In the genomic region with DNA sequence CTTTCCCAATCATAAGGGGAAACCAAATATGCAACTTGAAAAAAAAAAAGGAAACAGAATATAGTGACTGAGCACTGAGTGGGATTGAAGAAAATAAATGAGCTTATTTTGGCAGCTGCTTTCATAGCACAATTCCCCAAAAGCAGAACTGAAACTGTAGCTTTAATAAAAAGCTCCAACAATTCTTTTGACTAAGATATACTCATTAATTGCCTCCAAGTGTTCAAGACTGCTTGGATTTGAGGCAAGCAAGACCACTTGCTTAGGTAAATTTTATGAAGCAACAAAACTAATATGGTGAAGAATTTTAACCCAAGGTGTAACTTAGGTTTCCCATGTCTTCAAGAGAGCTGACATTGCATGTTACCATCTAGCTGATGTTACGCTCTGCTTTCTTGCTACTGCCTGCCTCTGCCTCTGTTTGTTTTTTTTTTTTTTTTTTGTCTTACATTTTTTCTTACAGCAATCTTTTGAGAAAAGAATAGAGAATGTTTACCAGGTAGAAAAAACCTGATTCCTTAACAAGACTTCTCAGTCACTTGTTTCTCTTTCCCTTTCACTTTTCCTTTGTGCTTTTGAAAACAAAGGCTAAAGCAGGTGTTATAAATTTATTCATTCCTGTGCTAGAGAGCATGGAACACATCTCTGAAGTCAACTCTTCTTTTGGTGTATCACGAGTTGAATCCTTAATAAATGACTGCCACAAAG, we compare ENCODE assay signal across 10 cellular contexts.
DNase-seq lines count a peak whose midpoint lies in the region; ATAC-seq and TF ChIP-seq lines count a peak whose summit lies in the region.
"Had no signal": no experiment of that assay in that cellular context is flagged by ENCODE, and none has a peak within 500 bp of the region (broad histone marks: within the 10 kb centered on the region; RNA-seq: fewer than 3 reads in every experiment).

No MANE protein-coding gene starts in this region.

- no peaks in the 10 kb centered on the region for H3K27me3 ChIP-seq in foreskin keratinocyte
- H3K27me3 ChIP-seq: heart left ventricle had no signal

- H3K9me3 Mint-ChIP-seq in activated naive CD8-positive, alpha-beta T cell treated with anti-CD3 and anti-CD28 coated beads, Interleukin-2, amount 50 U/mL, for 24 hours: no peaks in the 10 kb centered on the region

- peak overlapping the region; percentile 70 for H3K27ac Mint-ChIP-seq in activated naive CD8-positive, alpha-beta T cell treated with anti-CD3 and anti-CD28 coated beads, Interleukin-2, amount 50 U/mL, for 24 hours

- H3K36me3 Mint-ChIP-seq in activated naive CD8-positive, alpha-beta T cell treated with anti-CD3 and anti-CD28 coated beads, Interleukin-2, amount 50 U/mL, for 24 hours (ENCODE audit: low read depth): peaks cover 9% of the 10 kb centered on the region

- peaks cover 21% of the 10 kb centered on the region for H3K4me1 Mint-ChIP-seq in activated naive CD8-positive, alpha-beta T cell treated with anti-CD3 and anti-CD28 coated beads, Interleukin-2, amount 50 U/mL, for 24 hours

- TF ChIP-seq CTCF in foreskin keratinocyte (conservative IDR thresholded peaks at IDR 0.05) (no peak), lower leg skin (IDR thresholded peaks at IDR 0.05) (no peak)

- H3K4me3 Mint-ChIP-seq in activated naive CD8-positive, alpha-beta T cell treated with anti-CD3 and anti-CD28 coated beads, Interleukin-2, amount 50 U/mL, for 24 hours: peak overlapping the region; percentile 63

- H3K4me3 ChIP-seq in lower leg skin (ENCODE audit: low read depth, poor library complexity, severe bottlenecking): no peak overlapping the region

- TF ChIP-seq POLR2A in lower leg skin (IDR thresholded peaks at IDR 0.05): no peak

- H3K4me1 ChIP-seq in foreskin keratinocyte: no peaks in the 10 kb centered on the region

- DNase-seq in Ammon's horn (ENCODE audit: low spot score) (peak; percentile 12), SHP77 (lab: John Stamatoyannopoulos, UW) (no peak), foreskin keratinocyte (no peak), hippocampal formation (lab: John Stamatoyannopoulos, UW) (no peak), lower leg skin (ENCODE audit: low spot score in 2 of 2) (no peak)
- DNase-seq in activated naive CD8-positive, alpha-beta T cell treated with anti-CD3 and anti-CD28 coated beads, Interleukin-2, amount 50 U/mL, for 24 hours: no peak
- DNase-seq: EL, heart left ventricle had no signal

- H3K27ac ChIP-seq in foreskin keratinocyte: no peak overlapping the region

- H3K27me3 Mint-ChIP-seq in activated naive CD8-positive, alpha-beta T cell treated with anti-CD3 and anti-CD28 coated beads, Interleukin-2, amount 50 U/mL, for 24 hours: no peaks in the 10 kb centered on the region

- intact Hi-C loops in lower leg skin (cut with DNase I; ENCODE audit: low total_unique reads): no loop called here

- 66 to 78% methylated on average over 2 of the region's 2 CpGs for WGBS in lower leg skin, 2 donors

- ATAC-seq in GM19324 (IDR thresholded peaks at IDR 0.05; ENCODE audit: low FRiP score, unreplicated experiment): peak; percentile 75
- ATAC-seq in HG03196 (IDR thresholded peaks at IDR 0.05; ENCODE audit: unreplicated experiment): peak; percentile 78
- no peak for ATAC-seq in activated naive CD8-positive, alpha-beta T cell treated with anti-CD3 and anti-CD28 coated beads, Interleukin-2, amount 50 U/mL, for 24 hours
- ATAC-seq in foreskin keratinocyte: no peak

Comparison
In these comparisons a context has a peak if more than half of its experiments do, and no peak if none do; other contexts are left out.
1. ATAC-seq: peak in GM19324 (single experiment) and HG03196 (single experiment); none in activated naive CD8-positive, alpha-beta T cell treated with anti-CD3 and anti-CD28 coated beads, Interleukin-2, amount 50 U/mL, for 24 hours (single experiment) and foreskin keratinocyte (single experiment).